In genomic region chr6:56247654-56248122, GRCh38 we compare ENCODE assay signal across 11 cellular contexts. TPM values are rescaled to one million over a fixed set of nuclear protein-coding genes. Genes with fewer than 3 reads are reported as not detected.
A peak's percentile ranks its signal among the peaks of the same experiment; 100 is the strongest.
DNase-seq lines count a peak whose midpoint lies in the region; ATAC-seq and TF ChIP-seq lines count a peak whose summit lies in the region.
"Had no signal": no experiment of that assay in that cellular context is flagged by ENCODE, and none has a peak within 500 bp of the region (broad histone marks: within the 10 kb centered on the region; RNA-seq: fewer than 3 reads in every experiment).

No MANE protein-coding gene starts in this region.

- H3K36me3 ChIP-seq in cardiac muscle cell (no peaks in the 10 kb centered on the region), upper lobe of right lung (no peaks in the 10 kb centered on the region)

- peak overlapping the region; percentile 88 for H3K4me3 Mint-ChIP-seq in nephron progenitor cell
- H3K4me3 Mint-ChIP-seq in stimulated activated effector memory CD8-positive, alpha-beta T cell treated with anti-CD3 and anti-CD28 coated beads, Interleukin-12 subunit alpha, Interleukin-12 subunit beta, amount 100 ng/mL, for 72 hours = no peak overlapping the region
- H3K4me3 Mint-ChIP-seq: activated naive CD4-positive, alpha-beta T cell treated with anti-CD3 and anti-CD28 coated beads, Interleukin-2, amount 10 ng/mL, durations not matched to agents 7 days and 5 days had no signal

- no peak overlapping the region for H3K27ac Mint-ChIP-seq in nephron progenitor cell
- H3K27ac Mint-ChIP-seq in stimulated activated effector memory CD8-positive, alpha-beta T cell treated with anti-CD3 and anti-CD28 coated beads, Interleukin-12 subunit alpha, Interleukin-12 subunit beta, amount 100 ng/mL, for 72 hours = no peak overlapping the region
- H3K27ac Mint-ChIP-seq: activated naive CD4-positive, alpha-beta T cell treated with anti-CD3 and anti-CD28 coated beads, Interleukin-2, amount 10 ng/mL, durations not matched to agents 7 days and 5 days had no signal

- H3K36me3 Mint-ChIP-seq in nephron progenitor cell (ENCODE audit: low read depth) = no peaks in the 10 kb centered on the region
- H3K36me3 Mint-ChIP-seq in stimulated activated effector memory CD8-positive, alpha-beta T cell treated with anti-CD3 and anti-CD28 coated beads, Interleukin-12 subunit alpha, Interleukin-12 subunit beta, amount 100 ng/mL, for 72 hours = no peaks in the 10 kb centered on the region
- H3K36me3 Mint-ChIP-seq: activated naive CD4-positive, alpha-beta T cell treated with anti-CD3 and anti-CD28 coated beads, Interleukin-2, amount 10 ng/mL, durations not matched to agents 7 days and 5 days had no signal

- DNase-seq in cardiac muscle cell (ENCODE audit: low read depth in 1 of 2, low spot score in 1 of 2) = no peak
- DNase-seq in left ventricle myocardium superior = no peak
- no peak for DNase-seq in fibroblast of the aortic adventitia (ENCODE audit: low read depth)
- no peak for DNase-seq in nephron progenitor cell
- DNase-seq in upper lobe of right lung = no peak
- DNase-seq in NCI-H2171 (lab: John Stamatoyannopoulos, UW) = no peak
- no peak for DNase-seq in NCI-H146 treated with DMSO at 0.1 percent for 48 hours (lab: John Stamatoyannopoulos, UW; ENCODE audit: unreplicated experiment)
- DNase-seq in stimulated activated effector memory CD8-positive, alpha-beta T cell treated with anti-CD3 and anti-CD28 coated beads, Interleukin-12 subunit alpha, Interleukin-12 subunit beta, amount 100 ng/mL, for 72 hours (ENCODE audit: low spot score in 2 of 2) = no peak
- DNase-seq: activated CD4-positive, alpha-beta T cell treated with anti-CD3 and anti-CD28 coated beads for 1 hour; activated naive CD4-positive, alpha-beta T cell treated with anti-CD3 and anti-CD28 coated beads, Interleukin-2, amount 10 ng/mL, durations not matched to agents 7 days and 5 days; NCI-H1092 had no signal

- H3K27ac ChIP-seq in cardiac muscle cell (no peak overlapping the region), upper lobe of right lung (peak overlapping the region; percentile 39)

- no peak for TF ChIP-seq CTCF in cardiac muscle cell (IDR thresholded peaks at IDR 0.05; ENCODE audit: low read depth, low read length)
- no peak for TF ChIP-seq CTCF in fibroblast of the aortic adventitia (IDR thresholded peaks at IDR 0.05; ENCODE audit: insufficient read depth, low read length)
- no peak for TF ChIP-seq CTCF in nephron progenitor cell (IDR thresholded peaks at IDR 0.05)
- TF ChIP-seq CTCF in upper lobe of right lung (IDR thresholded peaks at IDR 0.05) = no peak

- H3K9me3 Mint-ChIP-seq in nephron progenitor cell = no peaks in the 10 kb centered on the region
- H3K9me3 Mint-ChIP-seq in stimulated activated effector memory CD8-positive, alpha-beta T cell treated with anti-CD3 and anti-CD28 coated beads, Interleukin-12 subunit alpha, Interleukin-12 subunit beta, amount 100 ng/mL, for 72 hours = peaks cover 11% of the 10 kb centered on the region
- H3K9me3 Mint-ChIP-seq: activated naive CD4-positive, alpha-beta T cell treated with anti-CD3 and anti-CD28 coated beads, Interleukin-2, amount 10 ng/mL, durations not matched to agents 7 days and 5 days had no signal

- H3K27me3 ChIP-seq in cardiac muscle cell = peaks cover 12% of the 10 kb centered on the region
- no peaks in the 10 kb centered on the region for H3K27me3 ChIP-seq in upper lobe of right lung

- no peaks in the 10 kb centered on the region for H3K9me3 ChIP-seq in cardiac muscle cell (ENCODE audit: low read depth)
- no peaks in the 10 kb centered on the region for H3K9me3 ChIP-seq in upper lobe of right lung

- intact Hi-C loops in left ventricle myocardium superior (cut with micrococcal nuclease) = no loop called here
- intact Hi-C loops in upper lobe of right lung (cut with DNase I) = no loop called here

- H3K4me1 Mint-ChIP-seq in nephron progenitor cell = peaks cover 5% of the 10 kb centered on the region
- no peaks in the 10 kb centered on the region for H3K4me1 Mint-ChIP-seq in stimulated activated effector memory CD8-positive, alpha-beta T cell treated with anti-CD3 and anti-CD28 coated beads, Interleukin-12 subunit alpha, Interleukin-12 subunit beta, amount 100 ng/mL, for 72 hours
- H3K4me1 Mint-ChIP-seq: activated naive CD4-positive, alpha-beta T cell treated with anti-CD3 and anti-CD28 coated beads, Interleukin-2, amount 10 ng/mL, durations not matched to agents 7 days and 5 days had no signal

- ATAC-seq in left ventricle myocardium superior (no peak), upper lobe of right lung (no peak)
- ATAC-seq in stimulated activated effector memory CD8-positive, alpha-beta T cell treated with anti-CD3 and anti-CD28 coated beads, Interleukin-12 subunit alpha, Interleukin-12 subunit beta, amount 100 ng/mL, for 72 hours = no peak

- H3K4me1 ChIP-seq in cardiac muscle cell (ENCODE audit: low read depth) = no peaks in the 10 kb centered on the region
- peaks cover 4% of the 10 kb centered on the region for H3K4me1 ChIP-seq in upper lobe of right lung

- H3K4me3 ChIP-seq in cardiac muscle cell = peak overlapping the region; percentile 35
- H3K4me3 ChIP-seq in fibroblast of the aortic adventitia (ENCODE audit: low read depth, low read length) = peak overlapping the region; percentile 79
- peak overlapping the region; percentile 52 for H3K4me3 ChIP-seq in upper lobe of right lung

- H3K27me3 Mint-ChIP-seq in nephron progenitor cell (ENCODE audit: low read depth, poor library complexity) = peaks cover 30% of the 10 kb centered on the region

RNA-seq across cellular contexts. Expression of gene COL21A1, which starts 0.3 kb away (rescaled TPM):
- total RNA-seq in cardiac muscle cell (1.2 and 1.4 TPM in 2 replicates), left ventricle myocardium superior (23.2 TPM), fibroblast of the aortic adventitia (ENCODE audit: low replicate concordance) (29.0 and 29.5 TPM in 2 replicates), upper lobe of right lung (15.6 TPM)
- 0.81 and 0.83 TPM in 2 replicates for polyA plus RNA-seq in cardiac muscle cell
